ENCODE assay signal across 20 cellular contexts in the genomic region with DNA sequence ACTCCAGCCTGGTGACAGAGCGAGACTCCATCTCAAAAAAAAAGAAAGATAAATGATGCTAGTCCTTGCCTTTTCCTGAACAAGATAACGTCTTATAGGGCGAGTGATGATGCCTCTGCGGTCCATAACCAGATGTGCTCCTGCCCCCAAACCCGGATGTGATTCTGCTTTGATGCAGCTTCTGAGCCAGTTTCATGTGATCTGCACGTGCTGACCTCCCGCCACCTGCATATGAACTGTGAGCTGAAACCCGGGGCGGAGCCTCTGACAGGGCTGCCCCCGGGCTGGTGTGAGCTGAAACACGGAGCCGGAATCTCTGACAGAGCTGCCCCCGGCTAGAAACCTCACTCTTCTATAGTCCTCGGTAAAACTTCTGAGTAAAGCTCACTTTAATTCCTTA. TPM values are rescaled to one million over a fixed set of nuclear protein-coding genes. Genes with fewer than 3 reads are reported as not detected.
DNase-seq lines count a peak whose midpoint lies in the region; ATAC-seq and TF ChIP-seq lines count a peak whose summit lies in the region.
"Had no signal": no experiment of that assay in that cellular context is flagged by ENCODE, and none has a peak within 500 bp of the region (broad histone marks: within the 10 kb centered on the region; RNA-seq: fewer than 3 reads in every experiment).

No MANE protein-coding gene starts in this region.

- no peak for TF ChIP-seq CTCF in WTC11 (IDR thresholded peaks at IDR 0.05)

- H3K4me1 Mint-ChIP-seq in WTC11: peaks cover 5% of the 10 kb centered on the region

- DNase-seq in H7: peak; percentile 76
- DNase-seq in WTC11 (ENCODE audit: low spot score): peak; percentile 33
- DNase-seq in T-helper 1 cell: no peak
- DNase-seq: activated CD8-positive, alpha-beta memory T cell treated with anti-CD3 and anti-CD28 coated beads for 24 hours; activated naive CD8-positive, alpha-beta T cell treated with anti-CD3 and anti-CD28 coated beads, Interleukin-2, amount 50 U/mL, for 24 hours; foreskin keratinocyte; GM23248; mesenchymal stem cell; NCI-H1930; NCI-H510A treated with DMSO at 0.1 percent for 48 hours; SJCRH30; stimulated activated CD4-positive, alpha-beta T cell treated with anti-CD3 and anti-CD28 coated beads, Interleukin-2, amount 100 ng/mL, for 48 hours; T-helper 9 cell had no signal

- H3K4me3 ChIP-seq in BLaER1 (no peak overlapping the region), H7 (ENCODE audit: insufficient read depth, low read depth, low read length) (no peak overlapping the region)
- H3K4me3 ChIP-seq: GM23248, SJCRH30, skin epidermis had no signal

- peaks cover 10% of the 10 kb centered on the region for H3K27me3 Mint-ChIP-seq in WTC11 (ENCODE audit: low read depth)
- H3K27me3 Mint-ChIP-seq: activated naive CD8-positive, alpha-beta T cell treated with anti-CD3 and anti-CD28 coated beads, Interleukin-2, amount 50 U/mL, for 24 hours; natural killer cell treated with Interleukin-12 subunit alpha and Interleukin-12 subunit beta and Interleukin-15 and Interleukin-18, amount 100 ng/mL, for 72 hours had no signal

- ATAC-seq in WTC11 (peak; percentile 58; the same call in 1 of the 2 replicates), HG02798 (IDR thresholded peaks at IDR 0.05; ENCODE audit: poor library complexity, unreplicated experiment) (no peak), GM18870 (IDR thresholded peaks at IDR 0.05; ENCODE audit: unreplicated experiment) (no peak)
- ATAC-seq: activated naive CD8-positive, alpha-beta T cell treated with anti-CD3 and anti-CD28 coated beads, Interleukin-2, amount 50 U/mL, for 24 hours; foreskin keratinocyte; natural killer cell treated with Interleukin-12 subunit alpha and Interleukin-12 subunit beta and Interleukin-15 and Interleukin-18, amount 100 ng/mL, for 72 hours had no signal

- no peak overlapping the region for H3K4me3 Mint-ChIP-seq in WTC11
- H3K4me3 Mint-ChIP-seq: activated naive CD8-positive, alpha-beta T cell treated with anti-CD3 and anti-CD28 coated beads, Interleukin-2, amount 50 U/mL, for 24 hours; dendritic cell treated with granulocyte-macrophage colony-stimulating factor and Interleukin-4, amounts not matched to agents 40 ng/mL and 50 ng/mL, for 4 days; natural killer cell treated with Interleukin-12 subunit alpha and Interleukin-12 subunit beta and Interleukin-15 and Interleukin-18, amount 100 ng/mL, for 72 hours had no signal

- peaks cover 21% of the 10 kb centered on the region for H3K36me3 Mint-ChIP-seq in WTC11

- H3K27ac Mint-ChIP-seq in WTC11: no peak overlapping the region
- H3K27ac Mint-ChIP-seq: activated naive CD8-positive, alpha-beta T cell treated with anti-CD3 and anti-CD28 coated beads, Interleukin-2, amount 50 U/mL, for 24 hours; dendritic cell treated with granulocyte-macrophage colony-stimulating factor and Interleukin-4, amounts not matched to agents 40 ng/mL and 50 ng/mL, for 4 days; natural killer cell treated with Interleukin-12 subunit alpha and Interleukin-12 subunit beta and Interleukin-15 and Interleukin-18, amount 100 ng/mL, for 72 hours had no signal

- H3K4me1 ChIP-seq in BLaER1: peaks cover 72% of the 10 kb centered on the region
- H3K4me1 ChIP-seq: foreskin keratinocyte had no signal

- CTCF ChIA-PET in WTC11 (lab: Charles Lee): interaction anchor here (1.4 kb wide), 1 partner anchor 96 kb away, joined by 4 read pairs; no protein-coding TSS in a partner anchor

- no peaks in the 10 kb centered on the region for H3K27me3 ChIP-seq in BLaER1
- H3K27me3 ChIP-seq in H7 (ENCODE audit: control insufficient read depth, insufficient read depth, low read length): no peaks in the 10 kb centered on the region
- H3K27me3 ChIP-seq: foreskin keratinocyte, SJCRH30 had no signal

- no peak overlapping the region for H3K9ac ChIP-seq in BLaER1
- H3K9ac ChIP-seq: GM23248 had no signal

- no peaks in the 10 kb centered on the region for H4K20me1 ChIP-seq in BLaER1

- H3K36me3 ChIP-seq in BLaER1: no peaks in the 10 kb centered on the region; the same call in 1 of the 2 replicates
- no peaks in the 10 kb centered on the region for H3K36me3 ChIP-seq in H7 (replicated peaks; ENCODE audit: control insufficient read depth, insufficient read depth, low read length)
- H3K36me3 ChIP-seq: SJCRH30 had no signal

- peaks cover 75% of the 10 kb centered on the region for H3K9me3 ChIP-seq in BLaER1

- peak overlapping the region; percentile 47 for H3K4me2 ChIP-seq in BLaER1

- H3K9me3 Mint-ChIP-seq in WTC11: peaks cover 24% of the 10 kb centered on the region

- POLR2A ChIA-PET in WTC11 (lab: Charles Lee): no interaction called here

- peak overlapping the region; percentile 65 for H3K27ac ChIP-seq in BLaER1
- H3K27ac ChIP-seq: foreskin keratinocyte, GM23248, SJCRH30 had no signal

TF ChIP-seq in WTC11, 78 proteins besides CTCF, POLR2A, EP300 and RAD21 (continues in another document):
- TF ChIP-seq, protein P1, sequence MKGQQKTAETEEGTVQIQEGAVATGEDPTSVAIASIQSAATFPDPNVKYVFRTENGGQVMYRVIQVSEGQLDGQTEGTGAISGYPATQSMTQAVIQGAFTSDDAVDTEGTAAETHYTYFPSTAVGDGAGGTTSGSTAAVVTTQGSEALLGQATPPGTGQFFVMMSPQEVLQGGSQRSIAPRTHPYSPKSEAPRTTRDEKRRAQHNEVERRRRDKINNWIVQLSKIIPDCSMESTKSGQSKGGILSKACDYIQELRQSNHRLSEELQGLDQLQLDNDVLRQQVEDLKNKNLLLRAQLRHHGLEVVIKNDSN (CRISPR knock-in tag; IDR thresholded peaks at IDR 0.05): no peak; the same call in 1 of the 2 replicates
- TF ChIP-seq, protein P2, sequence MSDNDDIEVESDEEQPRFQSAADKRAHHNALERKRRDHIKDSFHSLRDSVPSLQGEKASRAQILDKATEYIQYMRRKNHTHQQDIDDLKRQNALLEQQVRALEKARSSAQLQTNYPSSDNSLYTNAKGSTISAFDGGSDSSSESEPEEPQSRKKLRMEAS (CRISPR knock-in tag; IDR thresholded peaks at IDR 0.05): peak; percentile 72; the same call in 1 of the 2 replicates
- TF ChIP-seq JUN (CRISPR knock-in tag; IDR thresholded peaks at IDR 0.05) (no peak), NR3C1 (CRISPR knock-in tag; conservative IDR thresholded peaks at IDR 0.05; ENCODE audit: low read depth) (no peak), GTF2I (CRISPR knock-in tag; conservative IDR thresholded peaks at IDR 0.05) (no peak), ZNF532 (CRISPR knock-in tag; IDR thresholded peaks at IDR 0.05; ENCODE audit: borderline replicate concordance) (no peak), SOX15 (CRISPR knock-in tag; IDR thresholded peaks at IDR 0.05) (no peak)

RNA-seq across cellular contexts. Expression of gene KRTAP12-4, which starts 1.3 kb away (rescaled TPM):
- total RNA-seq in H7 (2014; rRNA removed; shearing (Covaris generic)): not detected in 2 replicates
- 0.50 TPM in 1 of 3 replicates, not detected in the others for total RNA-seq in WTC11 (2021)
- total RNA-seq: foreskin keratinocyte; GM23248; natural killer cell treated with Interleukin-12 subunit alpha and Interleukin-12 subunit beta and Interleukin-15 and Interleukin-18, amount 100 ng/mL, for 72 hours; SJCRH30; urinary bladder had no signal

RNA-seq across cellular contexts. Expression of gene KRTAP12-3, which starts 4.6 kb away (rescaled TPM):
- total RNA-seq in H7 (2014; rRNA removed; shearing (Covaris generic)): not detected in 2 replicates
- not detected in 3 replicates for total RNA-seq in WTC11 (2021)
- total RNA-seq: foreskin keratinocyte; GM23248; natural killer cell treated with Interleukin-12 subunit alpha and Interleukin-12 subunit beta and Interleukin-15 and Interleukin-18, amount 100 ng/mL, for 72 hours; SJCRH30; urinary bladder had no signal

RNA-seq across cellular contexts. Expression of gene KRTAP10-11, which starts 6.9 kb away (rescaled TPM):
- not detected in 2 replicates for total RNA-seq in H7 (2014; rRNA removed; shearing (Covaris generic))
- total RNA-seq in WTC11 (2021): not detected in 3 replicates
- total RNA-seq: foreskin keratinocyte; GM23248; natural killer cell treated with Interleukin-12 subunit alpha and Interleukin-12 subunit beta and Interleukin-15 and Interleukin-18, amount 100 ng/mL, for 72 hours; SJCRH30; urinary bladder had no signal

RNA-seq across cellular contexts. Expression of gene KRTAP12-2, which starts 13.6 kb away (rescaled TPM):
- total RNA-seq in H7 (2014; rRNA removed; shearing (Covaris generic)): not detected in 2 replicates
- 0.25 TPM in 1 of 3 replicates, not detected in the others for total RNA-seq in WTC11 (2021)
- total RNA-seq: foreskin keratinocyte; GM23248; natural killer cell treated with Interleukin-12 subunit alpha and Interleukin-12 subunit beta and Interleukin-15 and Interleukin-18, amount 100 ng/mL, for 72 hours; SJCRH30; urinary bladder had no signal

RNA-seq across cellular contexts. Expression of gene KRTAP10-10, which starts 16.0 kb away (rescaled TPM):
- total RNA-seq in H7 (2014; rRNA removed; shearing (Covaris generic)): not detected in 2 replicates
- not detected in 3 replicates for total RNA-seq in WTC11 (2021)
- total RNA-seq: foreskin keratinocyte; GM23248; natural killer cell treated with Interleukin-12 subunit alpha and Interleukin-12 subunit beta and Interleukin-15 and Interleukin-18, amount 100 ng/mL, for 72 hours; SJCRH30; urinary bladder had no signal

Comparison
In these comparisons a context has a peak if more than half of its experiments do, and no peak if none do; other contexts are left out.
1. DNase-seq: peak in H7 (single experiment) and WTC11 (single experiment); none in T-helper 1 cell (0 of 5).